Comparison of ENCODE assay signal across 1 cellular context in the genomic region with DNA sequence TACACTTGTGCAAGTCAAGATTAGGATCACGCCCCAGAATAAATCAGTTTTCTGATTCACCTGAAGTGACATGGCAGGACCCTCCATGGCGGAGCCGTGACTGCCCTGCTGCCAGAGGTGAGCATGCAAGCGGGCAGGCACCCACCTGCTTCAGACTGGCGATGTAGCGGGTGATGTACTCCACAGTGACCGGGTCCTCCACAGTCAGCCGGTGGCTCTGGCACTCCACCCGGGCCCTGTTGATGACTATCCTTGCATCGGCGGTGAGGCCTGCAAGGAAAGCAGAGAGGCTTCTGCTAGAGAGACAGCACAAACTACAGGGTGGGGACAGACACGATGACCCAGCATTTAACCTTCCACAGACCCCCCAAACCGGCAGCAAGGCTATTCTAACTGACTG.
TF ChIP-seq lines count a peak whose summit lies in the region.

No MANE protein-coding gene starts in this region.

TF ChIP-seq in HepG2, 621 proteins besides CTCF, POLR2A, EP300 and RAD21 (continued from another document):
- TF ChIP-seq, protein P1, sequence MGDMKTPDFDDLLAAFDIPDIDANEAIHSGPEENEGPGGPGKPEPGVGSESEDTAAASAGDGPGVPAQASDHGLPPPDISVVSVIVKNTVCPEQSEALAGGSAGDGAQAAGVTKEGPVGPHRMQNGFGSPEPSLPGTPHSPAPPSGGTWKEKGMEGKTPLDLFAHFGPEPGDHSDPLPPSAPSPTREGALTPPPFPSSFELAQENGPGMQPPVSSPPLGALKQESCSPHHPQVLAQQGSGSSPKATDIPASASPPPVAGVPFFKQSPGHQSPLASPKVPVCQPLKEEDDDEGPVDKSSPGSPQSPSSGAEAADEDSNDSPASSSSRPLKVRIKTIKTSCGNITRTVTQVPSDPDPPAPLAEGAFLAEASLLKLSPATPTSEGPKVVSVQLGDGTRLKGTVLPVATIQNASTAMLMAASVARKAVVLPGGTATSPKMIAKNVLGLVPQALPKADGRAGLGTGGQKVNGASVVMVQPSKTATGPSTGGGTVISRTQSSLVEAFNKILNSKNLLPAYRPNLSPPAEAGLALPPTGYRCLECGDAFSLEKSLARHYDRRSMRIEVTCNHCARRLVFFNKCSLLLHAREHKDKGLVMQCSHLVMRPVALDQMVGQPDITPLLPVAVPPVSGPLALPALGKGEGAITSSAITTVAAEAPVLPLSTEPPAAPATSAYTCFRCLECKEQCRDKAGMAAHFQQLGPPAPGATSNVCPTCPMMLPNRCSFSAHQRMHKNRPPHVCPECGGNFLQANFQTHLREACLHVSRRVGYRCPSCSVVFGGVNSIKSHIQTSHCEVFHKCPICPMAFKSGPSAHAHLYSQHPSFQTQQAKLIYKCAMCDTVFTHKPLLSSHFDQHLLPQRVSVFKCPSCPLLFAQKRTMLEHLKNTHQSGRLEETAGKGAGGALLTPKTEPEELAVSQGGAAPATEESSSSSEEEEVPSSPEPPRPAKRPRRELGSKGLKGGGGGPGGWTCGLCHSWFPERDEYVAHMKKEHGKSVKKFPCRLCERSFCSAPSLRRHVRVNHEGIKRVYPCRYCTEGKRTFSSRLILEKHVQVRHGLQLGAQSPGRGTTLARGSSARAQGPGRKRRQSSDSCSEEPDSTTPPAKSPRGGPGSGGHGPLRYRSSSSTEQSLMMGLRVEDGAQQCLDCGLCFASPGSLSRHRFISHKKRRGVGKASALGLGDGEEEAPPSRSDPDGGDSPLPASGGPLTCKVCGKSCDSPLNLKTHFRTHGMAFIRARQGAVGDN (CRISPR knock-in tag; IDR thresholded peaks at IDR 0.05), result peak; percentile 29; the same call in 1 of the 2 replicates
- TF ChIP-seq ERF (CRISPR knock-in tag; IDR thresholded peaks at IDR 0.05) (no peak), ZNF12 (CRISPR knock-in tag; IDR thresholded peaks at IDR 0.05) (no peak)
